Comparison of ENCODE assay signal across 29 cellular contexts in genomic region chr5:109619661-109620060, GRCh38.
DNase-seq lines count a peak whose midpoint lies in the region; ATAC-seq, FAIRE-seq and TF ChIP-seq lines count a peak whose summit lies in the region.
"Had no signal": no experiment of that assay in that cellular context is flagged by ENCODE, and none has a peak within 500 bp of the region (broad histone marks: within the 10 kb centered on the region; RNA-seq: fewer than 3 reads in every experiment).

No MANE protein-coding gene starts in this region.

- no peak overlapping the region for H2AFZ ChIP-seq in OCI-LY3 (ENCODE audit: low read depth, low read length)

- H3K79me2 ChIP-seq in OCI-LY3 (ENCODE audit: low read length): no peaks in the 10 kb centered on the region

- H3K4me1 ChIP-seq in OCI-LY3 (ENCODE audit: low read length): peaks cover 26% of the 10 kb centered on the region
- peaks cover 42% of the 10 kb centered on the region for H3K4me1 ChIP-seq in A673 (ENCODE audit: insufficient read depth, low read length, poor library complexity, severe bottlenecking)
- H3K4me1 ChIP-seq: foreskin keratinocyte had no signal

- CTCF ChIA-PET in A673 (lab: Charles Lee): no interaction called here

- no peak overlapping the region for H3K9ac ChIP-seq in OCI-LY3 (ENCODE audit: low read length)

- no peak for ATAC-seq in HG03108 (IDR thresholded peaks at IDR 0.05; ENCODE audit: unreplicated experiment)
- ATAC-seq in left colon: no peak
- ATAC-seq: activated T-helper 17 cell treated with anti-CD3 and anti-CD28 coated beads, Interleukin-2, amount 50 U/mL, for 72 hours; esophagus mucosa; left lung had no signal

- H4K20me1 ChIP-seq in OCI-LY3 (ENCODE audit: insufficient read depth, low read length): no peaks in the 10 kb centered on the region

- DNase-seq in CD1c-positive myeloid dendritic cell (ENCODE audit: extremely low spot score) (peak; percentile 9), frontal cortex (ENCODE audit: low spot score in 2 of 2) (peak in 1 of 2 donors; percentile 6), pons (ENCODE audit: low spot score) (peak; percentile 97), A673 (ENCODE audit: low spot score) (no peak), left colon (no peak), GOT3 (lab: John Stamatoyannopoulos, UW) (no peak)
- DNase-seq: activated CD4-positive, alpha-beta memory T cell treated with anti-CD3 and anti-CD28 coated beads for 36 hours; activated CD4-positive, CD25-positive, alpha-beta regulatory T cell treated with anti-CD3 and anti-CD28 coated beads, Interleukin-2, amount 50 U/mL, for 72 hours; activated CD8-positive, alpha-beta memory T cell treated with anti-CD3 and anti-CD28 coated beads, Interleukin-2, amount 50 U/mL, for 4 hours; CD4-positive, CD25-positive, alpha-beta regulatory T cell; cortex of kidney; immature natural killer cell; IMR-90; left lung; natural killer cell; NCI-H1105 treated with DMSO at 0.1 percent for 48 hours; NCI-H1930; ovary; stimulated activated CD4-positive, alpha-beta T cell treated with anti-CD3 and anti-CD28 coated beads, Interleukin-12 subunit alpha, Interleukin-12 subunit beta, amount 100 ng/mL, for 4 hours; stimulated activated CD4-positive, alpha-beta T cell treated with anti-CD3 and anti-CD28 coated beads, Interleukin-4, amount 100 ng/mL, for 1 hour had no signal

- H3K27ac ChIP-seq in OCI-LY3 (ENCODE audit: low read length) (no peak overlapping the region), A673 (ENCODE audit: low read depth, low read length, poor library complexity, severe bottlenecking) (no peak overlapping the region)
- H3K27ac ChIP-seq: cardiac muscle cell, foreskin keratinocyte, ovary had no signal

- peak overlapping the region; percentile 40 for H3K4me2 ChIP-seq in OCI-LY3 (ENCODE audit: low read length)

- intact Hi-C loops in A673 (cut with micrococcal nuclease; ENCODE audit: unreplicated experiment) (loop anchor here (10.0 kb wide), 1 partner anchor 225 kb away; no protein-coding TSS in a partner anchor), left colon (cut with DNase I, micrococcal nuclease) (no loop called here)

- H3K4me3 ChIP-seq in OCI-LY3 (ENCODE audit: low read length) (peak overlapping the region; percentile 28), A673 (ENCODE audit: low read depth, low read length, poor library complexity, severe bottlenecking) (no peak overlapping the region)
- H3K4me3 ChIP-seq: cardiac muscle cell, left lung, ovary had no signal

- no peaks in the 10 kb centered on the region for H3K9me3 ChIP-seq in OCI-LY3 (ENCODE audit: insufficient read depth, low read length)
- no peaks in the 10 kb centered on the region for H3K9me3 ChIP-seq in A673 (ENCODE audit: low read depth, low read length, poor library complexity, severe bottlenecking)
- H3K9me3 ChIP-seq: left lung, ovary had no signal

- FAIRE-seq in frontal cortex (lab: Jason Lieb, UNC): peak; percentile 77
- FAIRE-seq: D721Med, GM12891, H1 had no signal

- H3K27me3 ChIP-seq in OCI-LY3 (ENCODE audit: low read depth, low read length) (peaks cover 22% of the 10 kb centered on the region), A673 (replicated peaks; ENCODE audit: insufficient read depth, low read depth, low read length, poor library complexity) (no peaks in the 10 kb centered on the region)
- H3K27me3 ChIP-seq: cardiac muscle cell, left lung, ovary had no signal

- H3K36me3 ChIP-seq in OCI-LY3 (replicated peaks; ENCODE audit: low read depth, low read length) (no peaks in the 10 kb centered on the region), A673 (ENCODE audit: insufficient read depth, low read length, poor library complexity, severe bottlenecking) (no peaks in the 10 kb centered on the region)
- H3K36me3 ChIP-seq: cardiac muscle cell, left lung, ovary had no signal

- TF ChIP-seq CTCF in OCI-LY3 (IDR thresholded peaks at IDR 0.05; ENCODE audit: low read depth, low read length): no peak
- no peak for TF ChIP-seq CTCF in A673 (conservative IDR thresholded peaks at IDR 0.05; ENCODE audit: low read depth, low read length)

- BruUV-seq in A673 (replicated peaks; lab: Mats Ljungman, UMichigan): no TSS peak

- POLR2A ChIA-PET in A673 (lab: Charles Lee; ENCODE audit: low non-redundant PET): no interaction called here

Comparison
In these comparisons a context has a peak if more than half of its experiments do, and no peak if none do; other contexts are left out.
1. DNase-seq: peak in CD1c-positive myeloid dendritic cell (single experiment) and pons (single experiment); none in A673 (single experiment), left colon (0 of 2) and GOT3 (single experiment).